In genomic region chr4:168811207-168811606, GRCh38 we compare ENCODE assay signal across 24 cellular contexts.
DNase-seq lines count a peak whose midpoint lies in the region; ATAC-seq, FAIRE-seq and TF ChIP-seq lines count a peak whose summit lies in the region.
"Had no signal": no experiment of that assay in that cellular context is flagged by ENCODE, and none has a peak within 500 bp of the region (broad histone marks: within the 10 kb centered on the region; RNA-seq: fewer than 3 reads in every experiment).

No MANE protein-coding gene starts in this region.

- FAIRE-seq in A549 (lab: Jason Lieb, UNC): no peak

- H2AFZ ChIP-seq in trophoblast cell (ENCODE audit: insufficient read depth, low read length, poor library complexity): no peak overlapping the region

- ATAC-seq in A549: peak in 1 of 2 experiments; percentile 40; a peak in 2 of 6 replicates
- no peak for ATAC-seq in gastroesophageal sphincter
- no peak for ATAC-seq in HG02840 (IDR thresholded peaks at IDR 0.05; ENCODE audit: low FRiP score, unreplicated experiment)
- ATAC-seq in HG03460 (IDR thresholded peaks at IDR 0.05; ENCODE audit: unreplicated experiment): no peak
- ATAC-seq: left colon; naive thymus-derived CD8-positive, alpha-beta T cell; Panc1; sciatic nerve had no signal

- H3K4me1 ChIP-seq in A549: peaks cover 36% of the 10 kb centered on the region
- H3K4me1 ChIP-seq in gastroesophageal sphincter: peaks cover 20 to 48% (median 22%) of the 10 kb centered on the region in 3 donors
- peaks cover 14 to 24% of the 10 kb centered on the region in 2 experiments for H3K4me1 ChIP-seq in trophoblast cell (ENCODE audit: control insufficient read depth in 1 of 2, insufficient read depth in 2 of 2, low read length in 2 of 2)
- H3K4me1 ChIP-seq: upper lobe of left lung had no signal

- no peaks in the 10 kb centered on the region for H3K9me3 ChIP-seq in A549
- no peaks in the 10 kb centered on the region for H3K9me3 ChIP-seq in gastroesophageal sphincter
- H3K9me3 ChIP-seq in trophoblast cell (ENCODE audit: insufficient read depth, low read depth, low read length): no peaks in the 10 kb centered on the region
- H3K9me3 ChIP-seq: upper lobe of left lung had no signal

- H2BK120ac ChIP-seq in trophoblast cell (ENCODE audit: insufficient read depth, low read length, poor library complexity): peak overlapping the region; percentile 48

- peak overlapping the region; percentile 63 for H4K91ac ChIP-seq in trophoblast cell (ENCODE audit: low read depth, low read length)

- CTCF ChIA-PET in A549 (lab: Yijun Ruan, JAX): no interaction called here
- CTCF ChIA-PET in RWPE1 (lab: Yijun Ruan, JAX): no interaction called here

- H3K79me2 ChIP-seq in trophoblast cell (ENCODE audit: control insufficient read depth, insufficient read depth, low read length, poor library complexity): peaks cover 7% of the 10 kb centered on the region

- peak overlapping the region; percentile 28 for H3K14ac ChIP-seq in trophoblast cell (ENCODE audit: low read length)

- H3K27me3 ChIP-seq in gastroesophageal sphincter (no peaks in the 10 kb centered on the region), trophoblast cell (ENCODE audit: insufficient read depth, low read length) (no peaks in the 10 kb centered on the region)
- H3K27me3 ChIP-seq: upper lobe of left lung had no signal

- peak overlapping the region; percentile 54 for H4K8ac ChIP-seq in trophoblast cell (ENCODE audit: low read depth, low read length)

- no peak overlapping the region for H3K9ac ChIP-seq in trophoblast cell (ENCODE audit: low read length)

- H3K4me2 ChIP-seq in A549 (peak overlapping the region; percentile 13; the same call in 2 of the 3 replicates), trophoblast cell (ENCODE audit: low read length) (no peak overlapping the region)

- no peak overlapping the region for H3K23ac ChIP-seq in trophoblast cell (ENCODE audit: low read length)

- no peak overlapping the region for H4K12ac ChIP-seq in trophoblast cell (ENCODE audit: low read depth, low read length)

- H2BK12ac ChIP-seq in trophoblast cell (ENCODE audit: low read length): peak overlapping the region; percentile 29

- peaks cover 17% of the 10 kb centered on the region for H3K79me1 ChIP-seq in trophoblast cell (ENCODE audit: low read length)

- POLR2A ChIA-PET in A549 (lab: Yijun Ruan, JAX) (no interaction called here), RWPE1 (lab: Yijun Ruan, JAX; ENCODE audit: low non-redundant PET) (no interaction called here)

- 90% methylated on average over 3 of the region's 3 CpGs for WGBS in A549 (ENCODE audit: missing lambda C conversion rate)
- 85 to 91% methylated on average over 3 of the region's 3 CpGs for WGBS in gastroesophageal sphincter (ENCODE audit: low coverage in 1 of 2), 2 donors
- WGBS in trophoblast cell (ENCODE audit: extremely low coverage, insufficient coverage, insufficient read length): no CpG with 5 or more reads among the region's 3 CpGs

- no peaks in the 10 kb centered on the region for H3K36me3 ChIP-seq in gastroesophageal sphincter
- peaks cover 0 to 2% of the 10 kb centered on the region in 2 experiments for H3K36me3 ChIP-seq in trophoblast cell (ENCODE audit: control insufficient read depth in 1 of 2, insufficient read depth in 2 of 2, low read length in 2 of 2)
- H3K36me3 ChIP-seq: upper lobe of left lung had no signal

- H3K27ac ChIP-seq in A549: peak overlapping the region; percentile 38 to 45; a peak in 4 of 6 replicates
- no peak overlapping the region for H3K27ac ChIP-seq in RWPE1
- peak overlapping the region; percentile 85 to 97 (median 88) for H3K27ac ChIP-seq in gastroesophageal sphincter
- H3K27ac ChIP-seq in trophoblast cell (ENCODE audit: low read depth, low read length): peak overlapping the region; percentile 86
- H3K27ac ChIP-seq: upper lobe of left lung had no signal

- H3K4ac ChIP-seq in trophoblast cell (ENCODE audit: low read depth, low read length): peak overlapping the region; percentile 30

- TF ChIP-seq CTCF in A549 (IDR thresholded peaks at IDR 0.05): no peak
- no peak for TF ChIP-seq CTCF in RWPE1 (conservative IDR thresholded peaks at IDR 0.05; ENCODE audit: low read depth)
- TF ChIP-seq CTCF in gastroesophageal sphincter (IDR thresholded peaks at IDR 0.05): no peak

- DNase-seq in A549 (ENCODE audit: low read depth in 1 of 2, low spot score in 1 of 2) (no peak), RWPE1 (ENCODE audit: low spot score) (peak; percentile 44), trophoblast cell (peak; percentile 70 to 91), hypothalamus (lab: John Stamatoyannopoulos, UW) (no peak)
- DNase-seq in activated CD8-positive, alpha-beta memory T cell treated with anti-CD3 and anti-CD28 coated beads, Interleukin-2, amount 50 U/mL, for 4 hours: no peak
- DNase-seq: activated B cell treated with CpG ODN at 0.5 μM for 24 hours; activated effector memory CD4-positive, alpha-beta T cell treated with Interleukin-2 at 50 U/mL for 16 hours; anterior cingulate cortex; CD8-positive, alpha-beta memory T cell; HCEC 1CT; hippocampal formation; left colon; MV-4-11; naive thymus-derived CD8-positive, alpha-beta T cell; NCI-H2081 treated with DMSO at 0.1 percent for 48 hours; NCI-H82; stimulated activated CD4-positive, alpha-beta T cell treated with anti-CD3 and anti-CD28 coated beads, Interleukin-4, amount 100 ng/mL, for 4 hours; upper lobe of left lung had no signal

- H3K18ac ChIP-seq in trophoblast cell (ENCODE audit: low read length): peak overlapping the region; percentile 67

- no peak for TF ChIP-seq EP300 in A549 (IDR thresholded peaks at IDR 0.05)
- no peak for TF ChIP-seq EP300 in gastroesophageal sphincter (IDR thresholded peaks at IDR 0.05)

- peak overlapping the region; percentile 7 for H2AK5ac ChIP-seq in trophoblast cell (ENCODE audit: low read length)

- H3K4me3 ChIP-seq in A549 (no peak overlapping the region), gastroesophageal sphincter (no peak overlapping the region), trophoblast cell (ENCODE audit: low read depth, low read length) (no peak overlapping the region)
- H3K4me3 ChIP-seq: coronary artery, upper lobe of left lung had no signal

- H2BK5ac ChIP-seq in trophoblast cell (ENCODE audit: low read depth, low read length, poor library complexity): peak overlapping the region; percentile 91

- TF ChIP-seq RAD21 in A549 (conservative IDR thresholded peaks at IDR 0.05 in 1 of 2, IDR thresholded peaks at IDR 0.05 in 1 of 2): no peak

- no peak for TF ChIP-seq POLR2A in A549 (IDR thresholded peaks at IDR 0.05; ENCODE audit: low read length)
- no peak for TF ChIP-seq POLR2A in gastroesophageal sphincter (IDR thresholded peaks at IDR 0.05)

TF ChIP-seq in A549, 52 proteins besides CTCF, POLR2A, EP300 and RAD21:
- TF ChIP-seq TFCP2L1 (CRISPR knock-in tag; IDR thresholded peaks at IDR 0.05) (no peak), GATA3 (IDR thresholded peaks at IDR 0.05; ENCODE audit: borderline replicate concordance) (peak; percentile 23; the same call in 1 of the 2 replicates), CHD2 (IDR thresholded peaks at IDR 0.05; ENCODE audit: low read length, partially characterized antibody) (no peak), ZSCAN20 (CRISPR knock-in tag; IDR thresholded peaks at IDR 0.05) (no peak), CHD4 (IDR thresholded peaks at IDR 0.05; ENCODE audit: borderline replicate concordance) (no peak)

Comparison
In these comparisons a context has a peak if more than half of its experiments do, and no peak if none do; other contexts are left out.
1. DNase-seq: peak in RWPE1 (single experiment) and trophoblast cell (2 of 2); none in A549 (0 of 2), activated CD8-positive, alpha-beta memory T cell treated with anti-CD3 and anti-CD28 coated beads, Interleukin-2, amount 50 U/mL, for 4 hours (single experiment) and hypothalamus (0 of 51).